In the genomic region with DNA sequence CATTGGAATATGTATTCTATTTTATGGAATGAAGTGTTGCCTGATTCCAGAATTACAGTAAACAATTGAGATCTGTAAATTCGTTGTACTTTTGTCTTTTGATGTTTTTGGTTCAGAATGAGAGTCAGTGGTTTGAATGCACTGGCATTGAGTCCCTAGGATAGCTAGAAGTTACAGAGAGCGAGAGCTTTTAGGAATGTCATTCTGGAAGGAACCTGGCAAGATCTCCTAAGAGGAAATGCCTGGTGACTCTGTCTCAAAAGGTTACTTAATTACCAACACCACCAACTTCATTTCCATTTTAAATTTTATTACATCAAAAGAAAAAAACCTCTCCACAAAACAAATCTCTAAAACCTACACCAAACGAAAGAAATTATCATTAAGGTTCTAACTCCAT, we compare ENCODE assay signal across 1 cellular context.
TF ChIP-seq lines count a peak whose summit lies in the region.

No MANE protein-coding gene starts in this region.

TF ChIP-seq in endothelial cell of umbilical vein, 7 proteins besides CTCF, POLR2A, EP300 and RAD21:
- TF ChIP-seq JUN (IDR thresholded peaks at IDR 0.05; ENCODE audit: borderline replicate concordance, insufficient read depth, insufficient read length, low read depth) = no peak
- TF ChIP-seq, protein P1, sequence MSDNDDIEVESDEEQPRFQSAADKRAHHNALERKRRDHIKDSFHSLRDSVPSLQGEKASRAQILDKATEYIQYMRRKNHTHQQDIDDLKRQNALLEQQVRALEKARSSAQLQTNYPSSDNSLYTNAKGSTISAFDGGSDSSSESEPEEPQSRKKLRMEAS (IDR thresholded peaks at IDR 0.05; ENCODE audit: insufficient read depth, insufficient read length) = no peak
- TF ChIP-seq GATA2 (IDR thresholded peaks at IDR 0.05; ENCODE audit: insufficient read depth, insufficient read length, low read depth, low read length) = no peak
- no peak for TF ChIP-seq POLR2AphosphoS5 (IDR thresholded peaks at IDR 0.05; ENCODE audit: insufficient read depth, low read depth, low read length)
- no peak for TF ChIP-seq FOS (IDR thresholded peaks at IDR 0.05; ENCODE audit: borderline replicate concordance, insufficient read depth, low read length)
- no peak for TF ChIP-seq EZH2 (IDR thresholded peaks at IDR 0.05; ENCODE audit: borderline replicate concordance, low read depth, low read length, severe bottlenecking)
- TF ChIP-seq MYC (IDR thresholded peaks at IDR 0.05; ENCODE audit: low read depth, low read length) = no peak
